Comparison of ENCODE assay signal across 10 cellular contexts in genomic region chr1:204406621-204407020, GRCh38. TPM values are rescaled to one million over a fixed set of nuclear protein-coding genes. Genes with fewer than 3 reads are reported as not detected.
A peak's percentile ranks its signal among the peaks of the same experiment; 100 is the strongest.
DNase-seq lines count a peak whose midpoint lies in the region; ATAC-seq and TF ChIP-seq lines count a peak whose summit lies in the region.
"Had no signal": no experiment of that assay in that cellular context is flagged by ENCODE, and none has a peak within 500 bp of the region (broad histone marks: within the 10 kb centered on the region; RNA-seq: fewer than 3 reads in every experiment).

No MANE protein-coding gene starts in this region.

- H3K4me1 Mint-ChIP-seq in chondrocyte (ENCODE audit: low read depth), result peaks cover 21% of the 10 kb centered on the region
- peaks cover 16 to 34% (median 28%) of the 10 kb centered on the region in 7 donors for H3K4me1 Mint-ChIP-seq in naive thymus-derived CD4-positive, alpha-beta T cell

- H2AFZ ChIP-seq in ACC112 (ENCODE audit: low read length, unreplicated experiment), result no peak overlapping the region

- DNase-seq in chondrocyte (ENCODE audit: low spot score) (no peak), Kasumi-1 (lab: John Stamatoyannopoulos, UW) (no peak), dedifferentiated amniotic fluid mesenchymal stem cell (ENCODE audit: extremely low spot score) (no peak), HUDEP-2 (lab: John Stamatoyannopoulos, UW; ENCODE audit: unreplicated experiment in 76 of 76) (no peak)
- no peak for DNase-seq in naive thymus-derived CD4-positive, alpha-beta T cell
- DNase-seq: SHP77 treated with DMSO at 0.1 percent for 48 hours had no signal

- H3K4me1 ChIP-seq in ACC112 (ENCODE audit: control insufficient read depth, insufficient read depth, low read length, unreplicated experiment) (peaks cover 11% of the 10 kb centered on the region), HUES6 (ENCODE audit: control insufficient read depth, insufficient read depth, low read length) (0 out of 2 replicates have a peak, but pooled peaks cover 3% of the 10 kb centered on the region)
- peaks cover 13 to 25% of the 10 kb centered on the region in 2 donors for H3K4me1 ChIP-seq in naive thymus-derived CD4-positive, alpha-beta T cell (ENCODE audit: control insufficient read depth in 2 of 2, insufficient read depth in 2 of 2, low read length in 2 of 2)

- H3K4me3 ChIP-seq in ACC112 (ENCODE audit: low read depth, low read length), result peak overlapping the region; percentile 99
- H3K4me3 ChIP-seq in HUES6 (ENCODE audit: low read depth, low read length), result peak overlapping the region; percentile 94
- peak overlapping the region; percentile 99 for H3K4me3 ChIP-seq in naive thymus-derived CD4-positive, alpha-beta T cell (ENCODE audit: low read length)

- H3K36me3 ChIP-seq in ACC112 (ENCODE audit: insufficient read depth, low read length) (peaks cover 55% of the 10 kb centered on the region), HUES6 (ENCODE audit: control insufficient read depth, insufficient read depth, low read length) (peaks cover 68% of the 10 kb centered on the region)
- H3K36me3 ChIP-seq in naive thymus-derived CD4-positive, alpha-beta T cell (ENCODE audit: control insufficient read depth in 2 of 3, insufficient read depth in 3 of 3, low read length in 3 of 3), result peaks cover 13 to 45% (median 18%) of the 10 kb centered on the region in 3 experiments

- H3K27me3 ChIP-seq in ACC112 (ENCODE audit: insufficient read depth, low read length) (no peaks in the 10 kb centered on the region), HUES6 (ENCODE audit: control insufficient read depth, insufficient read depth, low read length) (no peaks in the 10 kb centered on the region)
- H3K27me3 ChIP-seq in naive thymus-derived CD4-positive, alpha-beta T cell (ENCODE audit: control insufficient read depth in 2 of 2, insufficient read depth in 2 of 2, low read length in 2 of 2), result no peaks in the 10 kb centered on the region

- no peaks in the 10 kb centered on the region for H3K9me3 ChIP-seq in HUES6 (ENCODE audit: control insufficient read depth, insufficient read depth, low read depth, low read length)
- no peaks in the 10 kb centered on the region for H3K9me3 ChIP-seq in naive thymus-derived CD4-positive, alpha-beta T cell (ENCODE audit: control insufficient read depth in 2 of 3, low read length in 3 of 3)

- peaks cover 89% of the 10 kb centered on the region for H3K79me2 ChIP-seq in ACC112 (ENCODE audit: control insufficient read depth, insufficient read depth, low read length, unreplicated experiment)

- no peak for ATAC-seq in naive thymus-derived CD4-positive, alpha-beta T cell
- no peak for ATAC-seq in GM21576 (IDR thresholded peaks at IDR 0.05; ENCODE audit: unreplicated experiment)
- ATAC-seq: esophagus mucosa had no signal

- POLR2A ChIA-PET in naive thymus-derived CD4-positive, alpha-beta T cell (lab: Charles Lee), result interaction anchor here (0.6 to 1.2 kb wide), 3 partner anchors 11 to 114 kb away, joined by 3 read pairs; no protein-coding TSS in a partner anchor

- H3K9me3 Mint-ChIP-seq in chondrocyte (ENCODE audit: low read depth), result no peaks in the 10 kb centered on the region
- peaks cover 0 to 1% (median 0%) of the 10 kb centered on the region in 11 donors for H3K9me3 Mint-ChIP-seq in naive thymus-derived CD4-positive, alpha-beta T cell

- H3K4me3 Mint-ChIP-seq in chondrocyte (ENCODE audit: unreplicated experiment), result peak overlapping the region; percentile 99
- H3K4me3 Mint-ChIP-seq in naive thymus-derived CD4-positive, alpha-beta T cell, result peak overlapping the region; percentile 92 to 99 (median 97)

- intact Hi-C loops in naive thymus-derived CD4-positive, alpha-beta T cell (cut with micrococcal nuclease), result loop anchor here (1.0 to 5.0 kb wide), 2 partner anchors 8 to 779 kb away; partner anchors contain the start of gene ATP2B4 (in 1 of the 2)

- H3K36me3 Mint-ChIP-seq in chondrocyte (ENCODE audit: low read depth), result peaks cover 9% of the 10 kb centered on the region
- peaks cover 11 to 43% (median 26%) of the 10 kb centered on the region in 5 donors for H3K36me3 Mint-ChIP-seq in naive thymus-derived CD4-positive, alpha-beta T cell

- CTCF ChIA-PET in naive thymus-derived CD4-positive, alpha-beta T cell (lab: Charles Lee), result interaction anchor here (2.2 kb wide), 1 partner anchor 8 kb away, joined by 18 read pairs; no protein-coding TSS in a partner anchor

- H3K27ac Mint-ChIP-seq in chondrocyte (ENCODE audit: unreplicated experiment), result peak overlapping the region; percentile 69
- peak overlapping the region in 8 of 9 donors; percentile 33 to 100 (median 88) for H3K27ac Mint-ChIP-seq in naive thymus-derived CD4-positive, alpha-beta T cell

- no peaks in the 10 kb centered on the region for H3K27me3 Mint-ChIP-seq in chondrocyte (ENCODE audit: low read depth)
- H3K27me3 Mint-ChIP-seq in naive thymus-derived CD4-positive, alpha-beta T cell, result no peaks in the 10 kb centered on the region

- H3K9ac ChIP-seq in HUES6 (ENCODE audit: low read length), result no peak overlapping the region

- no peak overlapping the region for H3K27ac ChIP-seq in ACC112 (ENCODE audit: low read depth, low read length)
- no peak overlapping the region for H3K27ac ChIP-seq in HUES6 (ENCODE audit: low read depth, low read length)
- H3K27ac ChIP-seq in naive thymus-derived CD4-positive, alpha-beta T cell (ENCODE audit: low read depth, low read length), result peak overlapping the region; percentile 100

- TF ChIP-seq CTCF in chondrocyte (IDR thresholded peaks at IDR 0.05), result no peak

RNA-seq across cellular contexts. Expression of gene PPP1R15B, which starts 5.0 kb away (rescaled TPM):
- 29.7 to 41.0 TPM (median 40.9 TPM) in 3 replicates for total RNA-seq in chondrocyte
- 100 to 1,000 TPM in 2 of 5 experiments, 10 to 100 TPM in 3; 69.5 to 175 (median 73.0) TPM for total RNA-seq in naive thymus-derived CD4-positive, alpha-beta T cell
- polyA plus RNA-seq in naive thymus-derived CD4-positive, alpha-beta T cell, result 10 to 100 TPM; 14.1 to 19.3 TPM

RNA-seq across cellular contexts. Expression of gene PLEKHA6, which starts 46.9 kb away (rescaled TPM):
- total RNA-seq in chondrocyte, result 0.15 to 1.4 TPM (median 0.51 TPM) in 3 replicates
- 1 to 10 TPM in 1 of 5 experiments, under 1 TPM in 4; 0.05 to 1.9 (median 0.57) TPM for total RNA-seq in naive thymus-derived CD4-positive, alpha-beta T cell
- under 1 TPM in 1 of 2 donors, not detected in 1; 0.24 TPM for polyA plus RNA-seq in naive thymus-derived CD4-positive, alpha-beta T cell
